In genomic region chr14:100056431-100056830, GRCh38 we compare ENCODE assay signal across 16 cellular contexts. TPM values are rescaled to one million over a fixed set of nuclear protein-coding genes. Genes with fewer than 3 reads are reported as not detected.
DNase-seq lines count a peak whose midpoint lies in the region; ATAC-seq and TF ChIP-seq lines count a peak whose summit lies in the region.
"Had no signal": no experiment of that assay in that cellular context is flagged by ENCODE, and none has a peak within 500 bp of the region (broad histone marks: within the 10 kb centered on the region; RNA-seq: fewer than 3 reads in every experiment).

No MANE protein-coding gene starts in this region.

- intact Hi-C loops in activated CD8-positive, alpha-beta T cell treated with anti-CD3 and anti-CD28 coated beads for 36 hours (cut with micrococcal nuclease) = no loop called here
- intact Hi-C loops in CD4-positive, alpha-beta memory T cell (cut with micrococcal nuclease) = loop anchor here (2.0 kb wide), 1 partner anchor 22 kb away; no protein-coding TSS in a partner anchor
- intact Hi-C loops in natural killer cell (cut with micrococcal nuclease) = loop anchor here (2.0 kb wide), 1 partner anchor 136 kb away; no protein-coding TSS in a partner anchor

- H3K4me1 Mint-ChIP-seq in activated CD8-positive, alpha-beta T cell treated with anti-CD3 and anti-CD28 coated beads for 36 hours (ENCODE audit: low read depth) = peaks cover 54% of the 10 kb centered on the region
- peaks cover 67% of the 10 kb centered on the region for H3K4me1 Mint-ChIP-seq in activated CD8-positive, alpha-beta T cell treated with anti-CD3 and anti-CD28 coated beads, Interleukin-2, amount 10 ng/mL, durations not matched to agents 7 days and 5 days (ENCODE audit: low read depth)
- peaks cover 32 to 50% (median 41%) of the 10 kb centered on the region in 4 donors for H3K4me1 Mint-ChIP-seq in CD4-positive, alpha-beta memory T cell
- H3K4me1 Mint-ChIP-seq in natural killer cell = peaks cover 46 to 53% of the 10 kb centered on the region in 2 donors
- H3K4me1 Mint-ChIP-seq in activated T-helper 17 cell treated with anti-CD3 and anti-CD28 coated beads, Interleukin-2, amount 50 U/mL, for 72 hours = peaks cover 35% of the 10 kb centered on the region

- H3K4me1 ChIP-seq in CD4-positive, alpha-beta memory T cell (ENCODE audit: insufficient read depth, low read length) = peaks cover 48% of the 10 kb centered on the region

- H3K9me3 Mint-ChIP-seq in activated CD8-positive, alpha-beta T cell treated with anti-CD3 and anti-CD28 coated beads for 36 hours = no peaks in the 10 kb centered on the region
- no peaks in the 10 kb centered on the region for H3K9me3 Mint-ChIP-seq in activated CD8-positive, alpha-beta T cell treated with anti-CD3 and anti-CD28 coated beads, Interleukin-2, amount 10 ng/mL, durations not matched to agents 7 days and 5 days (ENCODE audit: insufficient read depth)
- H3K9me3 Mint-ChIP-seq in CD4-positive, alpha-beta memory T cell = peaks cover 0 to 2% (median 0%) of the 10 kb centered on the region in 8 donors
- H3K9me3 Mint-ChIP-seq in natural killer cell = no peaks in the 10 kb centered on the region
- no peaks in the 10 kb centered on the region for H3K9me3 Mint-ChIP-seq in activated T-helper 17 cell treated with anti-CD3 and anti-CD28 coated beads, Interleukin-2, amount 50 U/mL, for 72 hours
- H3K9me3 Mint-ChIP-seq: IgD-negative memory B cell had no signal

- no peak for TF ChIP-seq CTCF in activated CD8-positive, alpha-beta T cell treated with anti-CD3 and anti-CD28 coated beads for 36 hours (IDR thresholded peaks at IDR 0.05)
- TF ChIP-seq CTCF in cardiac fibroblast (IDR thresholded peaks at IDR 0.05; ENCODE audit: low read depth, low read length) = no peak
- TF ChIP-seq CTCF in natural killer cell (IDR thresholded peaks at IDR 0.05) = no peak

- H3K9me3 ChIP-seq in CD4-positive, alpha-beta memory T cell (ENCODE audit: control insufficient read depth in 1 of 2, low read length in 2 of 2) = no peaks in the 10 kb centered on the region
- H3K9me3 ChIP-seq: BE2C had no signal

- H3K36me3 Mint-ChIP-seq in activated CD8-positive, alpha-beta T cell treated with anti-CD3 and anti-CD28 coated beads for 36 hours (ENCODE audit: low read depth) = peaks cover 14% of the 10 kb centered on the region
- H3K36me3 Mint-ChIP-seq in activated CD8-positive, alpha-beta T cell treated with anti-CD3 and anti-CD28 coated beads, Interleukin-2, amount 10 ng/mL, durations not matched to agents 7 days and 5 days (ENCODE audit: low read depth) = peaks cover 21% of the 10 kb centered on the region
- no peaks in the 10 kb centered on the region for H3K36me3 Mint-ChIP-seq in CD4-positive, alpha-beta memory T cell
- H3K36me3 Mint-ChIP-seq in natural killer cell = no peaks in the 10 kb centered on the region
- peaks cover 38% of the 10 kb centered on the region for H3K36me3 Mint-ChIP-seq in activated T-helper 17 cell treated with anti-CD3 and anti-CD28 coated beads, Interleukin-2, amount 50 U/mL, for 72 hours (ENCODE audit: low read depth)

- H3K36me3 ChIP-seq in CD4-positive, alpha-beta memory T cell (ENCODE audit: insufficient read depth, low read length) = no peaks in the 10 kb centered on the region
- H3K36me3 ChIP-seq: BE2C had no signal

- H3K4me3 Mint-ChIP-seq in activated CD8-positive, alpha-beta T cell treated with anti-CD3 and anti-CD28 coated beads for 36 hours = no peak overlapping the region
- no peak overlapping the region for H3K4me3 Mint-ChIP-seq in activated CD8-positive, alpha-beta T cell treated with anti-CD3 and anti-CD28 coated beads, Interleukin-2, amount 10 ng/mL, durations not matched to agents 7 days and 5 days
- H3K4me3 Mint-ChIP-seq in CD4-positive, alpha-beta memory T cell = no peak overlapping the region
- H3K4me3 Mint-ChIP-seq in natural killer cell = no peak overlapping the region
- H3K4me3 Mint-ChIP-seq in activated T-helper 17 cell treated with anti-CD3 and anti-CD28 coated beads, Interleukin-2, amount 50 U/mL, for 72 hours = no peak overlapping the region

- no peaks in the 10 kb centered on the region for H3K27me3 ChIP-seq in CD4-positive, alpha-beta memory T cell (ENCODE audit: insufficient read depth, low read length)
- H3K27me3 ChIP-seq: BE2C had no signal

- CTCF ChIA-PET in activated CD8-positive, alpha-beta T cell treated with anti-CD3 and anti-CD28 coated beads for 36 hours (lab: Charles Lee) = interaction anchor here (0.7 to 4.4 kb wide), 13 partner anchors 13 to 165 kb away, joined by 3 to 60 read pairs (median 6); partner anchors contain the start of gene EVL
- CTCF ChIA-PET in activated CD8-positive, alpha-beta T cell treated with anti-CD3 and anti-CD28 coated beads, Interleukin-2, amount 10 ng/mL, durations not matched to agents 7 days and 5 days (lab: Charles Lee) = interaction anchor here (0.8 to 8.8 kb wide), 16 partner anchors 11 to 136 kb away, joined by 3 to 160 read pairs (median 5); partner anchors contain the start of gene EVL
- CTCF ChIA-PET in CD4-positive, alpha-beta memory T cell (lab: Charles Lee; ENCODE audit: partially characterized antibody) = interaction anchor here (0.6 to 8.5 kb wide), 14 partner anchors 9 to 168 kb away, joined by 3 to 129 read pairs (median 4); partner anchors contain the start of gene EVL

- POLR2A ChIA-PET in activated CD8-positive, alpha-beta T cell treated with anti-CD3 and anti-CD28 coated beads for 36 hours (lab: Charles Lee) = interaction anchor here (0.8 to 21.3 kb wide), 3 partner anchors 19 to 55 kb away, joined by 5 to 521 read pairs (median 5); partner anchors contain the start of gene EVL
- POLR2A ChIA-PET in activated CD8-positive, alpha-beta T cell treated with anti-CD3 and anti-CD28 coated beads, Interleukin-2, amount 10 ng/mL, durations not matched to agents 7 days and 5 days (lab: Charles Lee) = interaction anchor here (0.9 to 2.3 kb wide), 3 partner anchors 9 to 52 kb away, joined by 3 to 9 read pairs (median 4); partner anchors contain the start of gene EVL
- POLR2A ChIA-PET in CD4-positive, alpha-beta memory T cell (lab: Charles Lee; ENCODE audit: partially characterized antibody) = interaction anchor here (1.4 to 22.7 kb wide), 4 partner anchors 12 to 136 kb away, joined by 5 to 941 read pairs (median 86); partner anchors contain the start of gene EVL

- no peak for DNase-seq in activated CD8-positive, alpha-beta T cell treated with anti-CD3 and anti-CD28 coated beads for 36 hours
- DNase-seq in activated CD8-positive, alpha-beta T cell treated with anti-CD3 and anti-CD28 coated beads, Interleukin-2, amount 10 ng/mL, durations not matched to agents 7 days and 5 days = no peak
- no peak for DNase-seq in CD4-positive, alpha-beta memory T cell
- DNase-seq in cardiac fibroblast (ENCODE audit: low read depth in 2 of 2) (peak; percentile 21 to 49), natural killer cell (no peak), SKM-1 treated with dmso at 0.1 percent for 144 hours (lab: John Stamatoyannopoulos, UW; ENCODE audit: unreplicated experiment) (no peak)
- DNase-seq: BE2C, DMS79 treated with DMSO at 0.1 percent for 48 hours, NCI-H1417 treated with DMSO at 0.1 percent for 48 hours, NCI-H2029 treated with DMSO at 0.1 percent for 48 hours had no signal

- no peak for ATAC-seq in activated CD8-positive, alpha-beta T cell treated with anti-CD3 and anti-CD28 coated beads for 36 hours
- ATAC-seq in activated CD8-positive, alpha-beta T cell treated with anti-CD3 and anti-CD28 coated beads, Interleukin-2, amount 10 ng/mL, durations not matched to agents 7 days and 5 days = no peak
- no peak for ATAC-seq in natural killer cell
- ATAC-seq in GM21528 (IDR thresholded peaks at IDR 0.05; ENCODE audit: low FRiP score, unreplicated experiment) = no peak
- ATAC-seq in activated T-helper 17 cell treated with anti-CD3 and anti-CD28 coated beads, Interleukin-2, amount 50 U/mL, for 72 hours (replicated peaks) = no peak

- no peak overlapping the region for H3K27ac ChIP-seq in CD4-positive, alpha-beta memory T cell (ENCODE audit: low read depth, low read length)
- H3K27ac ChIP-seq: GM23248, HL-60 had no signal

- no peaks in the 10 kb centered on the region for H3K27me3 Mint-ChIP-seq in activated CD8-positive, alpha-beta T cell treated with anti-CD3 and anti-CD28 coated beads for 36 hours
- no peaks in the 10 kb centered on the region for H3K27me3 Mint-ChIP-seq in activated CD8-positive, alpha-beta T cell treated with anti-CD3 and anti-CD28 coated beads, Interleukin-2, amount 10 ng/mL, durations not matched to agents 7 days and 5 days (ENCODE audit: low read depth)
- no peaks in the 10 kb centered on the region for H3K27me3 Mint-ChIP-seq in CD4-positive, alpha-beta memory T cell
- H3K27me3 Mint-ChIP-seq in natural killer cell (ENCODE audit: low read depth in 2 of 2) = no peaks in the 10 kb centered on the region
- no peaks in the 10 kb centered on the region for H3K27me3 Mint-ChIP-seq in activated T-helper 17 cell treated with anti-CD3 and anti-CD28 coated beads, Interleukin-2, amount 50 U/mL, for 72 hours
- H3K27me3 Mint-ChIP-seq: IgD-negative memory B cell had no signal

- H3K4me3 ChIP-seq in CD4-positive, alpha-beta memory T cell (ENCODE audit: low read length in 2 of 2) = no peak overlapping the region
- H3K4me3 ChIP-seq in cardiac fibroblast (replicated peaks in 1 of 2; ENCODE audit: low read depth in 2 of 2, low read length in 2 of 2) = no peak overlapping the region
- H3K4me3 ChIP-seq: GM12878, GM23248 had no signal

- peak overlapping the region; percentile 16 for H3K27ac Mint-ChIP-seq in activated CD8-positive, alpha-beta T cell treated with anti-CD3 and anti-CD28 coated beads for 36 hours
- H3K27ac Mint-ChIP-seq in activated CD8-positive, alpha-beta T cell treated with anti-CD3 and anti-CD28 coated beads, Interleukin-2, amount 10 ng/mL, durations not matched to agents 7 days and 5 days = no peak overlapping the region
- peak overlapping the region in 5 of 7 donors; percentile 13 to 95 (median 94) for H3K27ac Mint-ChIP-seq in CD4-positive, alpha-beta memory T cell
- H3K27ac Mint-ChIP-seq in natural killer cell = peak overlapping the region; percentile 84 to 93
- H3K27ac Mint-ChIP-seq in activated T-helper 17 cell treated with anti-CD3 and anti-CD28 coated beads, Interleukin-2, amount 50 U/mL, for 72 hours = no peak overlapping the region

RNA-seq across cellular contexts. Expression of gene EVL, which starts 8.8 kb away (rescaled TPM):
- total RNA-seq in activated CD8-positive, alpha-beta T cell treated with anti-CD3 and anti-CD28 coated beads for 36 hours = 100 to 1,000 TPM; 340 to 351 TPM
- total RNA-seq in activated CD8-positive, alpha-beta T cell treated with anti-CD3 and anti-CD28 coated beads, Interleukin-2, amount 10 ng/mL, durations not matched to agents 7 days and 5 days = 100 to 1,000 TPM; 863 to 926 TPM
- 1,000 to 10,000 TPM; 1,287 to 1,352 TPM for total RNA-seq in CD4-positive, alpha-beta memory T cell
- 100 to 1,000 TPM in 1 of 2 donors, 10 to 100 TPM in 1; 81.8 to 147 TPM for polyA plus RNA-seq in CD4-positive, alpha-beta memory T cell
- total RNA-seq in natural killer cell = 1,000 to 10,000 TPM in 1 of 3 donors, 100 to 1,000 TPM in 2; 882 to 1,108 (median 986) TPM
- total RNA-seq in activated T-helper 17 cell treated with anti-CD3 and anti-CD28 coated beads, Interleukin-2, amount 50 U/mL, for 72 hours = 100 to 1,000 TPM; 493 to 560 TPM

Comparison
In these comparisons a context has a peak if more than half of its experiments do, and no peak if none do; other contexts are left out.
1. H3K27ac Mint-ChIP-seq: peak in activated CD8-positive, alpha-beta T cell treated with anti-CD3 and anti-CD28 coated beads for 36 hours (single experiment), CD4-positive, alpha-beta memory T cell (5 of 7) and natural killer cell (2 of 2); none in activated CD8-positive, alpha-beta T cell treated with anti-CD3 and anti-CD28 coated beads, Interleukin-2, amount 10 ng/mL, durations not matched to agents 7 days and 5 days (single experiment) and activated T-helper 17 cell treated with anti-CD3 and anti-CD28 coated beads, Interleukin-2, amount 50 U/mL, for 72 hours (single experiment).
2. DNase-seq: peak in cardiac fibroblast (2 of 2); none in activated CD8-positive, alpha-beta T cell treated with anti-CD3 and anti-CD28 coated beads for 36 hours (single experiment), activated CD8-positive, alpha-beta T cell treated with anti-CD3 and anti-CD28 coated beads, Interleukin-2, amount 10 ng/mL, durations not matched to agents 7 days and 5 days (single experiment), CD4-positive, alpha-beta memory T cell (0 of 5), natural killer cell (single experiment) and SKM-1 treated with dmso at 0.1 percent for 144 hours (single experiment).